ENCODE assay signal across 8 cellular contexts in genomic region chr9:130866474-130866965, GRCh38. TPM values are rescaled to one million over a fixed set of nuclear protein-coding genes. Genes with fewer than 3 reads are reported as not detected.
DNase-seq lines count a peak whose midpoint lies in the region; ATAC-seq, FAIRE-seq and TF ChIP-seq lines count a peak whose summit lies in the region.

No MANE protein-coding gene starts in this region.

- H3K27me3 ChIP-seq in Peyer's patch (no peaks in the 10 kb centered on the region), foreskin keratinocyte (no peaks in the 10 kb centered on the region), pancreas (no peaks in the 10 kb centered on the region)

- no peak overlapping the region for H3K4me3 Mint-ChIP-seq in activated T-helper 17 cell treated with anti-CD3 and anti-CD28 coated beads, Interleukin-2, amount 50 U/mL, for 72 hours

- no peak overlapping the region for H3K27ac Mint-ChIP-seq in activated T-helper 17 cell treated with anti-CD3 and anti-CD28 coated beads, Interleukin-2, amount 50 U/mL, for 72 hours

- intact Hi-C loops in pancreas (cut with DNase I): loop anchor here in 2 of 3 donors (5.0 to 10.0 kb wide), 2 partner anchors 76 to 162 kb away; no protein-coding TSS in a partner anchor

- no peaks in the 10 kb centered on the region for H3K9me3 Mint-ChIP-seq in activated T-helper 17 cell treated with anti-CD3 and anti-CD28 coated beads, Interleukin-2, amount 50 U/mL, for 72 hours

- no peak for FAIRE-seq in pancreas (lab: Jason Lieb, UNC)

- H3K4me1 ChIP-seq in Peyer's patch: peaks cover 0 to 25% (median under 1%) of the 10 kb centered on the region in 4 donors
- no peaks in the 10 kb centered on the region for H3K4me1 ChIP-seq in foreskin keratinocyte
- peaks cover 0 to 4% (median 0%) of the 10 kb centered on the region in 3 donors for H3K4me1 ChIP-seq in pancreas

- peak; percentile 74 for ATAC-seq in activated T-helper 17 cell treated with anti-CD3 and anti-CD28 coated beads, Interleukin-2, amount 50 U/mL, for 72 hours (replicated peaks)
- ATAC-seq in foreskin keratinocyte: peak; percentile 87
- peak; percentile 91 to 97 (median 92) for ATAC-seq in pancreas
- ATAC-seq in HG03378 (IDR thresholded peaks at IDR 0.05; ENCODE audit: unreplicated experiment): no peak

- H3K4me1 Mint-ChIP-seq in activated T-helper 17 cell treated with anti-CD3 and anti-CD28 coated beads, Interleukin-2, amount 50 U/mL, for 72 hours: no peaks in the 10 kb centered on the region

- peak; percentile 95 for DNase-seq in DMS53 (lab: John Stamatoyannopoulos, UW)
- peak; percentile 91 for DNase-seq in M059J (ENCODE audit: low read depth)
- peak; percentile 51 to 89 (median 78) for DNase-seq in Peyer's patch
- peak; percentile 66 to 84 for DNase-seq in foreskin keratinocyte
- peak; percentile 73 to 88 (median 76) for DNase-seq in pancreas
- DNase-seq in mesenteric fat pad (ENCODE audit: low spot score): no peak

- H3K27me3 Mint-ChIP-seq in activated T-helper 17 cell treated with anti-CD3 and anti-CD28 coated beads, Interleukin-2, amount 50 U/mL, for 72 hours: no peaks in the 10 kb centered on the region

- H3K9me3 ChIP-seq in Peyer's patch (no peaks in the 10 kb centered on the region), pancreas (no peaks in the 10 kb centered on the region)

- peak; percentile 42 to 97 (median 83) for TF ChIP-seq CTCF in Peyer's patch (IDR thresholded peaks at IDR 0.05)
- TF ChIP-seq CTCF in foreskin keratinocyte (conservative IDR thresholded peaks at IDR 0.05): peak; percentile 99
- TF ChIP-seq CTCF in pancreas (IDR thresholded peaks at IDR 0.05): peak; percentile 71 to 88 (median 84)

- 37 to 40% methylated on average over 4 of the region's 4 CpGs for WGBS in pancreas, 2 donors

- H3K4me3 ChIP-seq in Peyer's patch: no peak overlapping the region
- no peak overlapping the region for H3K4me3 ChIP-seq in pancreas

- no peak overlapping the region for H3K27ac ChIP-seq in Peyer's patch
- no peak overlapping the region for H3K27ac ChIP-seq in foreskin keratinocyte
- no peak overlapping the region for H3K27ac ChIP-seq in pancreas

- H3K36me3 Mint-ChIP-seq in activated T-helper 17 cell treated with anti-CD3 and anti-CD28 coated beads, Interleukin-2, amount 50 U/mL, for 72 hours (ENCODE audit: low read depth): peaks cover 5% of the 10 kb centered on the region

- peaks cover 0 to 23% (median 0%) of the 10 kb centered on the region in 3 donors for H3K36me3 ChIP-seq in Peyer's patch
- peaks cover 0 to 3% (median 0%) of the 10 kb centered on the region in 3 donors for H3K36me3 ChIP-seq in pancreas

- no peak for TF ChIP-seq POLR2A in Peyer's patch (IDR thresholded peaks at IDR 0.05)

RNA-seq across cellular contexts. Expression of gene QRFP, which starts 30.1 kb away (rescaled TPM):
- total RNA-seq in M059J (2014; rRNA removed; shearing (Covaris generic)): not detected in 2 replicates
- total RNA-seq in Peyer's patch: not detected
- total RNA-seq in activated T-helper 17 cell treated with anti-CD3 and anti-CD28 coated beads, Interleukin-2, amount 50 U/mL, for 72 hours: not detected
- total RNA-seq in foreskin keratinocyte: not detected in 2 replicates
- not detected in 2 replicates for polyA plus RNA-seq in foreskin keratinocyte
- not detected for total RNA-seq in pancreas
- not detected for polyA plus RNA-seq in pancreas
- total RNA-seq in mesenteric fat pad: not detected

RNA-seq across cellular contexts. Expression of gene ABL1, which starts 31.5 kb away (rescaled TPM):
- total RNA-seq in M059J (2014; rRNA removed; shearing (Covaris generic)): 14.4 and 33.0 TPM in 2 replicates
- total RNA-seq in Peyer's patch (10 to 100 TPM; 43.6 to 85.8 (median 67.4) TPM), foreskin keratinocyte (34.1 and 35.0 TPM in 2 replicates), pancreas (10 to 100 TPM; 16.4 to 31.9 (median 22.2) TPM), mesenteric fat pad (92.4 TPM)
- 10 to 100 TPM; 19.5 to 35.9 TPM for total RNA-seq in activated T-helper 17 cell treated with anti-CD3 and anti-CD28 coated beads, Interleukin-2, amount 50 U/mL, for 72 hours
- polyA plus RNA-seq in foreskin keratinocyte (13.2 and 13.3 TPM in 2 replicates), pancreas (10 to 100 TPM; 15.3 to 16.8 TPM)
